In the genomic region with DNA sequence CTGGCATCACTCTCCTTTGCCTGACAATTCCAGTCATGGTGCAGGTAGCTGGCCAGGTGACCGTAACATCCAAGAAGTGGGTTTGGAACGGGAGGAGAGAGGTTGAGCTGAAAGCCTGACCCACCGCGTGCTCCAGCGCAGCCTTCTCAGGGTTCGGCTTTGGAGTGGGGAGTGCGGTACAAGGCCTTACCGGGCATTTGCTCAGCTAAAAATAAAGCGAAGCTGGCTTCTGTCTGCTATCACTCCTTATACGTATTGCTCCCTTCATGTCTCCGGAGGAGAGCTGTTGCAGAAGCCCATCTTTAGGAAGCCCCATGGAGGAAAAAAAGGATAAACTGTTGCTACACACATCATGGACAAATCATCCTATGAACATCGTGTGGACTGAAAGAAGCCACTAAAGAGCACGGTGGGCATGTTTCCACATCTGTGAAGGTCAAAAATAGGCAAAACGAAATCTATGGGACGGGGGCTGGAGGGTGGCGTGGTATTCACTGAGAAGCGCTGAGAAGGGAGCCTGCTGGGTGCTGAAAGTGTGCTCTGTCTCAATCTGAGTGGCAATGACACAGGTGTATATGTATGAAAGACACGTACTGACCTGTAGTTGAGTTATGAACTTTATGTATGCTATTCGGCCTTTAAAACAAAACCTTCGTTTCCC, we compare ENCODE assay signal across 14 cellular contexts.
"Had no signal": no experiment of that assay in that cellular context is flagged by ENCODE, and none has a peak within 500 bp of the region (broad histone marks: within the 10 kb centered on the region; RNA-seq: fewer than 3 reads in every experiment).

No MANE protein-coding gene starts in this region.

- H3K27me3 ChIP-seq: dorsolateral prefrontal cortex, left lung, sigmoid colon, upper lobe of right lung had no signal

- H3K9me3 ChIP-seq: left lung, sigmoid colon, upper lobe of right lung had no signal

- DNase-seq: activated CD4-positive, CD25-positive, alpha-beta regulatory T cell treated with anti-CD3 and anti-CD28 coated beads, Interleukin-2, amount 50 U/mL, for 72 hours; activated naive CD4-positive, alpha-beta T cell; amniotic stem cell; dorsolateral prefrontal cortex; foreskin keratinocyte; kidney; SIG-M5; sigmoid colon; stimulated activated CD4-positive, alpha-beta T cell treated with anti-CD3 and anti-CD28 coated beads, Interleukin-4, amount 100 ng/mL, for 4 hours; stimulated activated naive B cell treated with anti-CD40 and anti-IgM and Interleukin-4, amounts not matched to agents 10 μg/mL and 1 μg/mL and 100 μg/mL, for 72 hours; T1000; upper lobe of right lung had no signal

- H3K4me3 ChIP-seq: dorsolateral prefrontal cortex, left lung, sigmoid colon, upper lobe of right lung had no signal

- H3K36me3 ChIP-seq: left lung, sigmoid colon, upper lobe of right lung had no signal

- H3K9me3 Mint-ChIP-seq: neural crest cell; stimulated activated naive B cell treated with anti-CD40 and anti-IgM and Interleukin-4, amounts not matched to agents 10 μg/mL and 1 μg/mL and 100 μg/mL, for 72 hours had no signal

- H3K36me3 Mint-ChIP-seq: stimulated activated naive B cell treated with anti-CD40 and anti-IgM and Interleukin-4, amounts not matched to agents 10 μg/mL and 1 μg/mL and 100 μg/mL, for 72 hours had no signal

- H3K27me3 Mint-ChIP-seq: stimulated activated naive B cell treated with anti-CD40 and anti-IgM and Interleukin-4, amounts not matched to agents 10 μg/mL and 1 μg/mL and 100 μg/mL, for 72 hours had no signal

- H3K4me3 Mint-ChIP-seq: neural crest cell; stimulated activated naive B cell treated with anti-CD40 and anti-IgM and Interleukin-4, amounts not matched to agents 10 μg/mL and 1 μg/mL and 100 μg/mL, for 72 hours had no signal

- ATAC-seq: foreskin keratinocyte had no signal

- H3K27ac ChIP-seq: foreskin keratinocyte, sigmoid colon, upper lobe of right lung had no signal

- H3K4me1 ChIP-seq: foreskin keratinocyte, sigmoid colon, upper lobe of right lung had no signal

- FAIRE-seq: kidney had no signal

- H3K27ac Mint-ChIP-seq: stimulated activated naive B cell treated with anti-CD40 and anti-IgM and Interleukin-4, amounts not matched to agents 10 μg/mL and 1 μg/mL and 100 μg/mL, for 72 hours had no signal
